ENCODE assay signal across 16 cellular contexts in genomic region chr7:34069676-34070075, GRCh38.
DNase-seq lines count a peak whose midpoint lies in the region; ATAC-seq and TF ChIP-seq lines count a peak whose summit lies in the region.
"Had no signal": no experiment of that assay in that cellular context is flagged by ENCODE, and none has a peak within 500 bp of the region (broad histone marks: within the 10 kb centered on the region; RNA-seq: fewer than 3 reads in every experiment).

No MANE protein-coding gene starts in this region.

- peaks cover 0 to 6% of the 10 kb centered on the region in 2 donors for H3K4me1 ChIP-seq in left lung
- H3K4me1 ChIP-seq: body of pancreas, heart left ventricle, left ventricle myocardium inferior had no signal

- intact Hi-C loops in left lung (cut with DNase I): no loop called here

- no peaks in the 10 kb centered on the region for H3K4me1 Mint-ChIP-seq in activated T-cell treated with anti-CD3 and anti-CD28 coated beads, Interleukin-2, amount 50 U/mL, for 24 hours (ENCODE audit: low read depth)
- H3K4me1 Mint-ChIP-seq: IgD-negative memory B cell had no signal

- DNase-seq in DMS53 (lab: John Stamatoyannopoulos, UW) (peak; percentile 60), HuH-7 (ENCODE audit: low spot score) (peak; percentile 35), amniotic epithelial cell (ENCODE audit: low read depth) (peak; percentile 80), left lung (no peak), NCI-H1105 treated with DMSO at 0.1 percent for 48 hours (lab: John Stamatoyannopoulos, UW) (no peak), midbrain (lab: John Stamatoyannopoulos, UW) (no peak), RWPE1 (ENCODE audit: low spot score) (no peak)
- DNase-seq in activated T-cell treated with anti-CD3 and anti-CD28 coated beads, Interleukin-2, amount 50 U/mL, for 24 hours: no peak
- DNase-seq: body of pancreas; effector memory CD4-positive, alpha-beta T cell; heart left ventricle; left ventricle myocardium inferior; NCI-H1436 treated with DMSO at 0.1 percent for 48 hours; NCI-H82 had no signal

- no peaks in the 10 kb centered on the region for H3K9me3 ChIP-seq in left lung
- H3K9me3 ChIP-seq: body of pancreas, left ventricle myocardium inferior had no signal

- H3K4me3 ChIP-seq in left lung: no peak overlapping the region
- H3K4me3 ChIP-seq: body of pancreas, heart left ventricle, left ventricle myocardium inferior had no signal

- H3K27ac ChIP-seq in left lung: no peak overlapping the region
- H3K27ac ChIP-seq in RWPE1: no peak overlapping the region
- H3K27ac ChIP-seq: body of pancreas, heart left ventricle, left ventricle myocardium inferior had no signal

- no peaks in the 10 kb centered on the region for H3K36me3 ChIP-seq in left lung
- H3K36me3 ChIP-seq: heart left ventricle, left ventricle myocardium inferior had no signal

- H3K27me3 Mint-ChIP-seq in activated T-cell treated with anti-CD3 and anti-CD28 coated beads, Interleukin-2, amount 50 U/mL, for 24 hours: peaks cover 6% of the 10 kb centered on the region
- H3K27me3 Mint-ChIP-seq: IgD-negative memory B cell had no signal

- TF ChIP-seq CTCF in left lung (IDR thresholded peaks at IDR 0.05) (no peak), RWPE1 (conservative IDR thresholded peaks at IDR 0.05; ENCODE audit: low read depth) (no peak)

- no peaks in the 10 kb centered on the region for H3K36me3 Mint-ChIP-seq in activated T-cell treated with anti-CD3 and anti-CD28 coated beads, Interleukin-2, amount 50 U/mL, for 24 hours (ENCODE audit: low read depth)
- H3K36me3 Mint-ChIP-seq: IgD-negative memory B cell had no signal

- ATAC-seq in left lung: peak; percentile 68
- ATAC-seq: body of pancreas, heart left ventricle had no signal

- H3K9me3 Mint-ChIP-seq in activated T-cell treated with anti-CD3 and anti-CD28 coated beads, Interleukin-2, amount 50 U/mL, for 24 hours: no peaks in the 10 kb centered on the region
- H3K9me3 Mint-ChIP-seq: activated T-helper 1 cell treated with anti-CD3 and anti-CD28 coated beads, Interleukin-12 subunit alpha, Interleukin-12 subunit beta, Interleukin-2, Interleukin-4 antibody, amounts not matched to agents 30 ng/mL and 10 ng/mL and 1 ng/mL, durations not matched to agents 14 hours and 24 hours and 36 hours had no signal

- CTCF ChIA-PET in RWPE1 (lab: Yijun Ruan, JAX): interaction anchor here (0.7 kb wide), 1 partner anchor 428 kb away, joined by 3 read pairs; no protein-coding TSS in a partner anchor

- H3K27ac Mint-ChIP-seq in activated T-cell treated with anti-CD3 and anti-CD28 coated beads, Interleukin-2, amount 50 U/mL, for 24 hours: no peak overlapping the region
- H3K27ac Mint-ChIP-seq: activated T-helper 1 cell treated with anti-CD3 and anti-CD28 coated beads, Interleukin-12 subunit alpha, Interleukin-12 subunit beta, Interleukin-2, Interleukin-4 antibody, amounts not matched to agents 30 ng/mL and 10 ng/mL and 1 ng/mL, durations not matched to agents 14 hours and 24 hours and 36 hours; IgD-negative memory B cell had no signal

- no peak overlapping the region for H3K4me3 Mint-ChIP-seq in activated T-cell treated with anti-CD3 and anti-CD28 coated beads, Interleukin-2, amount 50 U/mL, for 24 hours
- H3K4me3 Mint-ChIP-seq: activated T-helper 1 cell treated with anti-CD3 and anti-CD28 coated beads, Interleukin-12 subunit alpha, Interleukin-12 subunit beta, Interleukin-2, Interleukin-4 antibody, amounts not matched to agents 30 ng/mL and 10 ng/mL and 1 ng/mL, durations not matched to agents 14 hours and 24 hours and 36 hours; IgD-negative memory B cell had no signal

- H3K27me3 ChIP-seq in left lung: no peaks in the 10 kb centered on the region
- H3K27me3 ChIP-seq: body of pancreas, heart left ventricle had no signal

- POLR2A ChIA-PET in RWPE1 (lab: Yijun Ruan, JAX; ENCODE audit: low non-redundant PET): no interaction called here

Comparison
In these comparisons a context has a peak if more than half of its experiments do, and no peak if none do; other contexts are left out.
1. DNase-seq: peak in DMS53 (single experiment), HuH-7 (single experiment) and amniotic epithelial cell (single experiment); none in left lung (0 of 2), activated T-cell treated with anti-CD3 and anti-CD28 coated beads, Interleukin-2, amount 50 U/mL, for 24 hours (single experiment), NCI-H1105 treated with DMSO at 0.1 percent for 48 hours (single experiment), midbrain (single experiment) and RWPE1 (single experiment).